Comparison of ENCODE assay signal across 16 cellular contexts in genomic region chr6:19297880-19298279, GRCh38.
DNase-seq lines count a peak whose midpoint lies in the region; ATAC-seq and TF ChIP-seq lines count a peak whose summit lies in the region.
"Had no signal": no experiment of that assay in that cellular context is flagged by ENCODE, and none has a peak within 500 bp of the region (broad histone marks: within the 10 kb centered on the region; RNA-seq: fewer than 3 reads in every experiment).

No MANE protein-coding gene starts in this region.

- H3K4me3 Mint-ChIP-seq in nephron progenitor cell (no peak overlapping the region), T-cell (no peak overlapping the region)
- H3K4me3 Mint-ChIP-seq in activated naive CD8-positive, alpha-beta T cell treated with anti-CD3 and anti-CD28 coated beads for 36 hours: no peak overlapping the region
- H3K4me3 Mint-ChIP-seq: natural killer cell treated with Interleukin-12 subunit alpha and Interleukin-12 subunit beta and Interleukin-15 and Interleukin-18, amount 100 ng/mL, for 72 hours had no signal

- no peaks in the 10 kb centered on the region for H3K9me3 ChIP-seq in RWPE2 (ENCODE audit: severe bottlenecking)
- no peaks in the 10 kb centered on the region for H3K9me3 ChIP-seq in BE2C
- H3K9me3 ChIP-seq: BLaER1, left lung had no signal

- POLR2A ChIA-PET in T-cell (lab: Charles Lee): no interaction called here

- H3K4me1 Mint-ChIP-seq in nephron progenitor cell (peaks cover 39% of the 10 kb centered on the region), T-cell (no peaks in the 10 kb centered on the region)
- H3K4me1 Mint-ChIP-seq in activated naive CD8-positive, alpha-beta T cell treated with anti-CD3 and anti-CD28 coated beads for 36 hours: no peaks in the 10 kb centered on the region

- no peaks in the 10 kb centered on the region for H3K36me3 ChIP-seq in RWPE2 (ENCODE audit: low read depth)
- no peaks in the 10 kb centered on the region for H3K36me3 ChIP-seq in BE2C
- H3K36me3 ChIP-seq: BLaER1, brain microvascular endothelial cell, left lung had no signal

- no peak for TF ChIP-seq CTCF in RWPE2 (IDR thresholded peaks at IDR 0.05; ENCODE audit: poor library complexity, severe bottlenecking)
- TF ChIP-seq CTCF in nephron progenitor cell (IDR thresholded peaks at IDR 0.05): no peak
- no peak for TF ChIP-seq CTCF in BE2C (IDR thresholded peaks at IDR 0.05; ENCODE audit: low read depth, low read length)

- H3K27me3 ChIP-seq in RWPE2 (ENCODE audit: insufficient read depth, poor library complexity, severe bottlenecking) (no peaks in the 10 kb centered on the region), BE2C (no peaks in the 10 kb centered on the region)
- H3K27me3 ChIP-seq: BLaER1, brain microvascular endothelial cell, left lung had no signal

- H3K27me3 Mint-ChIP-seq in nephron progenitor cell (ENCODE audit: low read depth, poor library complexity) (no peaks in the 10 kb centered on the region), T-cell (no peaks in the 10 kb centered on the region)
- H3K27me3 Mint-ChIP-seq in activated naive CD8-positive, alpha-beta T cell treated with anti-CD3 and anti-CD28 coated beads for 36 hours: no peaks in the 10 kb centered on the region
- H3K27me3 Mint-ChIP-seq: natural killer cell treated with Interleukin-12 subunit alpha and Interleukin-12 subunit beta and Interleukin-15 and Interleukin-18, amount 100 ng/mL, for 72 hours had no signal

- H3K9me3 Mint-ChIP-seq in nephron progenitor cell (peaks cover 5% of the 10 kb centered on the region), T-cell (peaks cover 0 to 4% (median 3%) of the 10 kb centered on the region in 3 donors)
- H3K9me3 Mint-ChIP-seq in activated naive CD8-positive, alpha-beta T cell treated with anti-CD3 and anti-CD28 coated beads for 36 hours: peaks cover 7% of the 10 kb centered on the region

- H3K36me3 Mint-ChIP-seq in nephron progenitor cell (ENCODE audit: low read depth): no peaks in the 10 kb centered on the region
- no peaks in the 10 kb centered on the region for H3K36me3 Mint-ChIP-seq in T-cell
- no peaks in the 10 kb centered on the region for H3K36me3 Mint-ChIP-seq in activated naive CD8-positive, alpha-beta T cell treated with anti-CD3 and anti-CD28 coated beads for 36 hours
- H3K36me3 Mint-ChIP-seq: natural killer cell treated with Interleukin-12 subunit alpha and Interleukin-12 subunit beta and Interleukin-15 and Interleukin-18, amount 100 ng/mL, for 72 hours had no signal

- H3K27ac ChIP-seq in RWPE2 (ENCODE audit: poor library complexity, severe bottlenecking): no peak overlapping the region
- H3K27ac ChIP-seq: BLaER1, brain microvascular endothelial cell, left lung, PC-9 had no signal

- ATAC-seq in RWPE2 (ENCODE audit: low read depth) (peak; percentile 87), GM21423 (IDR thresholded peaks at IDR 0.05; ENCODE audit: unreplicated experiment) (no peak), T-cell (replicated peaks in 1 of 4) (no peak)
- ATAC-seq: left lung; natural killer cell treated with Interleukin-12 subunit alpha and Interleukin-12 subunit beta and Interleukin-15 and Interleukin-18, amount 100 ng/mL, for 72 hours had no signal

- H3K4me1 ChIP-seq in RWPE2 (ENCODE audit: insufficient read depth, poor library complexity, severe bottlenecking): peaks cover 12% of the 10 kb centered on the region
- H3K4me1 ChIP-seq in BE2C: no peaks in the 10 kb centered on the region
- H3K4me1 ChIP-seq: BLaER1, left lung had no signal

- H3K27ac Mint-ChIP-seq in nephron progenitor cell (peak overlapping the region; percentile 11), T-cell (no peak overlapping the region)
- H3K27ac Mint-ChIP-seq in activated naive CD8-positive, alpha-beta T cell treated with anti-CD3 and anti-CD28 coated beads for 36 hours: no peak overlapping the region
- H3K27ac Mint-ChIP-seq: natural killer cell treated with Interleukin-12 subunit alpha and Interleukin-12 subunit beta and Interleukin-15 and Interleukin-18, amount 100 ng/mL, for 72 hours had no signal

- CTCF ChIA-PET in T-cell (lab: Charles Lee): no interaction called here

- no peak overlapping the region for H3K4me3 ChIP-seq in RWPE2 (ENCODE audit: severe bottlenecking)
- no peak overlapping the region for H3K4me3 ChIP-seq in BE2C (ENCODE audit: low read depth, low read length)
- H3K4me3 ChIP-seq: BLaER1, left lung, PC-9 had no signal

- DNase-seq in ELF-1 (ENCODE audit: low read depth, low spot score) (peak; percentile 36), NCI-H187 treated with DMSO at 0.1 percent for 48 hours (lab: John Stamatoyannopoulos, UW) (peak; percentile 90), RWPE2 (ENCODE audit: low spot score) (peak; percentile 60), nephron progenitor cell (no peak), BE2C (no peak), T-cell (no peak)
- no peak for DNase-seq in activated naive CD8-positive, alpha-beta T cell treated with anti-CD3 and anti-CD28 coated beads for 36 hours
- DNase-seq: activated effector memory CD4-positive, alpha-beta T cell treated with Interleukin-2 at 50 U/mL for 16 hours; brain microvascular endothelial cell; GDM1; head of caudate nucleus; left lung; PC-9 had no signal

Comparison
In these comparisons a context has a peak if more than half of its experiments do, and no peak if none do; other contexts are left out.
1. DNase-seq: peak in ELF-1 (single experiment), NCI-H187 treated with DMSO at 0.1 percent for 48 hours (single experiment) and RWPE2 (single experiment); none in nephron progenitor cell (single experiment), BE2C (single experiment), T-cell (0 of 34) and activated naive CD8-positive, alpha-beta T cell treated with anti-CD3 and anti-CD28 coated beads for 36 hours (single experiment).